Comparison of ENCODE assay signal across 23 cellular contexts in the genomic region with DNA sequence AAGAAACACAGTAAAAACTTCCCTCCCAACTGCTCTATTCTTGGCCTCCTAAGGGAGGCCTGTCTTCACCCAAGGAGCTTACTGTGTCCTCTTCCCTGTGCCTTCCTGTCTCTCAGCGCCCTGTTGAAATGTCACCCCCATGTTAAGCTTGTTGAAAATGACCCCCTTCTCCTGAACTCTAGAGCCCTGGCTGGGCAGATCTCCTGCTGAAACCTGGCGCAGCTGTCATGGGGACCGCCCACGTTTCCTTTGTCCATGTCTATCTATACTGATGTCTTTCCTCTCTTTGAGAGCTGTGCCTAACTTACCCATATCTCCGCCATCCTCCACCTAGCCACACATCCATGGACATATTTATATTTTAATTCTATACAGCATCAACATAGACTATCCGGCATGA.
"Had no signal": no experiment of that assay in that cellular context is flagged by ENCODE, and none has a peak within 500 bp of the region (broad histone marks: within the 10 kb centered on the region; RNA-seq: fewer than 3 reads in every experiment).

No MANE protein-coding gene starts in this region.

- DNase-seq: cortex of kidney; effector memory CD8-positive, alpha-beta T cell; erythroblast; esophagus squamous epithelium; foreskin melanocyte; hypothalamus; mesenchymal stem cell; midbrain; naive thymus-derived CD4-positive, alpha-beta T cell; stimulated activated CD4-positive, alpha-beta T cell treated with anti-CD3 and anti-CD28 coated beads, Interleukin-12 subunit alpha, Interleukin-12 subunit beta, amount 100 ng/mL, for 4 hours; stimulated activated CD4-positive, alpha-beta T cell treated with anti-CD3 and anti-CD28 coated beads, Interleukin-1b, Interleukin-23, amount 100 ng/mL, for 48 hours; stimulated activated CD4-positive, alpha-beta T cell treated with anti-CD3 and anti-CD28 coated beads, Interleukin-4, amount 100 ng/mL, for 1 hour; stimulated activated CD8-positive, alpha-beta memory T cell treated with anti-CD3 and anti-CD28 coated beads, Interleukin-4, amount 100 ng/mL, for 48 hours; stimulated activated naive CD4-positive, alpha-beta T cell treated with Interleukin-2 at 50 U/mL for 16 hours; stomach; thyroid gland; trophoblast cell had no signal

- H3K4me3 Mint-ChIP-seq: effector memory CD8-positive, alpha-beta T cell; naive thymus-derived CD4-positive, alpha-beta T cell had no signal

- H3K9me3 Mint-ChIP-seq: effector memory CD8-positive, alpha-beta T cell; naive thymus-derived CD4-positive, alpha-beta T cell had no signal

- H3K27ac ChIP-seq: esophagus squamous epithelium, parathyroid adenoma, prostate gland, right atrium auricular region, vagina had no signal

- H3K27me3 Mint-ChIP-seq: effector memory CD8-positive, alpha-beta T cell had no signal

- H3K4me3 ChIP-seq: esophagus squamous epithelium, prostate gland, right atrium auricular region, smooth muscle cell, stomach, thyroid gland, vagina had no signal

- ATAC-seq: effector memory CD8-positive, alpha-beta T cell; left lobe of liver; naive thymus-derived CD4-positive, alpha-beta T cell had no signal

- H3K27ac Mint-ChIP-seq: naive thymus-derived CD4-positive, alpha-beta T cell had no signal

- H3K27me3 ChIP-seq: esophagus squamous epithelium, right atrium auricular region, stomach, thyroid gland, vagina had no signal

- H3K9me3 ChIP-seq: esophagus squamous epithelium, prostate gland, right atrium auricular region, stomach, thyroid gland, vagina had no signal

- H3K36me3 ChIP-seq: prostate gland had no signal
